22 cellular contexts compared by ENCODE assay signal in the genomic region with DNA sequence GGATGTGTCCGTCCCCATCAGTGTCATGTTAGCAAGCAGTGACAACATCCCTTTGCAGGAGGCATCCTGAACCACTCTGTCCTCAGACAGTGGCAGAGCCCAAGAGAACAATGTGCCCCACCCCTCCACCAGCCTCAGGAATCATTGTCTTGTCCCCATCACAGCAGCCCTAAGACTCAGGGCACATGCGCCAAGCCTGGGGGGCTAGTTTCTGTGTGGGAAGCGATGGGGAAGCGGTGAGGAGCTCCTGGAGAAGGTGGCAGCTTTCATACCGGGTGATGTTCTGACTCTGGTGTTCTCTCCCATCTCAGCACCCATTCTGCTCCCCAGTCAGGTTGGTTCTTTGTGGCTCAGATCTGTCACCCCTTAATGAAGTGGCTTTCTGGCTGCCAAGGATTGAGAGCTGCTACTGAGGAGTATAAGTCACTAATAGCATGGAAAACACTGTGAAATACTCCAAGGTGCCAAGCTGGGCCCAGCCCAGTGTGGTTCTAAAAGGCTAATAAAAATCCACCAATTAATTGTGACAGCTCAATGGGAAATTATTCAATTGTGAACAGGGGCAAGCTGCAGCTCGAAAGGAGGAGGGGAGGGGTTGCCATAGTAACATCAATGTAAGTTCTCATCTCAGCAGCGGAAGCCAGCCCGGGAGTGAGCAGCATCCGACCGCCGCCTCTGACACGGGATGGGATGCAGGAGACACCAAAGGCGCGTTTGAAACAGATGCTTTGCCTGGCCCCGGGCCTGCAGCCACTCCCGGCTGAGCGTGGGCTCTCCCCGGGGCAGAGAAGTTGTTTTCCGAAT. TPM values are rescaled to one million over a fixed set of nuclear protein-coding genes. Genes with fewer than 3 reads are reported as not detected.
DNase-seq lines count a peak whose midpoint lies in the region; ATAC-seq, FAIRE-seq and TF ChIP-seq lines count a peak whose summit lies in the region.
"Had no signal": no experiment of that assay in that cellular context is flagged by ENCODE, and none has a peak within 500 bp of the region (broad histone marks: within the 10 kb centered on the region; RNA-seq: fewer than 3 reads in every experiment).

No MANE protein-coding gene starts in this region.

- no peak overlapping the region for H3K4me3 Mint-ChIP-seq in stimulated activated effector memory CD8-positive, alpha-beta T cell treated with anti-CD3 and anti-CD28 coated beads, Interleukin-12 subunit alpha, Interleukin-12 subunit beta, amount 100 ng/mL, for 72 hours
- no peak overlapping the region for H3K4me3 Mint-ChIP-seq in WTC11
- H3K4me3 Mint-ChIP-seq: activated CD4-positive, alpha-beta T cell treated with anti-CD3 and anti-CD28 coated beads for 36 hours; activated naive CD8-positive, alpha-beta T cell; activated T-cell treated with anti-CD3 and anti-CD28 coated beads, Interleukin-2, amount 50 U/mL, for 72 hours; effector memory CD8-positive, alpha-beta T cell; mesothelial cell of epicardium; natural killer cell treated with Interleukin-12 subunit alpha and Interleukin-12 subunit beta and Interleukin-15 and Interleukin-18, amount 100 ng/mL, for 72 hours had no signal

- H3K27ac ChIP-seq in SK-N-SH (ENCODE audit: low read depth in 2 of 2, low read length in 1 of 2), result no peak overlapping the region; a peak in 1 of 4 replicates
- H3K27ac ChIP-seq in RWPE1, result peak overlapping the region; percentile 38
- H3K27ac ChIP-seq in kidney (ENCODE audit: low read depth in 2 of 2, low read length in 2 of 2), result no peak overlapping the region
- H3K27ac ChIP-seq: left lung had no signal

- H3K79me2 ChIP-seq in SK-N-SH (ENCODE audit: insufficient read depth), result no peaks in the 10 kb centered on the region

- H3K9me3 Mint-ChIP-seq in stimulated activated effector memory CD8-positive, alpha-beta T cell treated with anti-CD3 and anti-CD28 coated beads, Interleukin-12 subunit alpha, Interleukin-12 subunit beta, amount 100 ng/mL, for 72 hours, result no peaks in the 10 kb centered on the region
- no peaks in the 10 kb centered on the region for H3K9me3 Mint-ChIP-seq in WTC11
- H3K9me3 Mint-ChIP-seq: activated T-cell treated with anti-CD3 and anti-CD28 coated beads, Interleukin-2, amount 50 U/mL, for 72 hours; effector memory CD8-positive, alpha-beta T cell; mesothelial cell of epicardium; natural killer cell treated with Interleukin-12 subunit alpha and Interleukin-12 subunit beta and Interleukin-15 and Interleukin-18, amount 100 ng/mL, for 72 hours had no signal

- no peaks in the 10 kb centered on the region for H3K9me3 ChIP-seq in SK-N-SH
- no peaks in the 10 kb centered on the region for H3K9me3 ChIP-seq in kidney (ENCODE audit: control insufficient read depth in 1 of 2, low read length in 2 of 2)
- H3K9me3 ChIP-seq: esophagus squamous epithelium, left lung, MG63 had no signal

- H3K27me3 ChIP-seq in SK-N-SH (ENCODE audit: insufficient read depth), result no peaks in the 10 kb centered on the region
- H3K27me3 ChIP-seq: MG63 had no signal

- peak; percentile 17 for DNase-seq in SK-N-SH
- DNase-seq in RWPE1 (ENCODE audit: low spot score), result no peak
- peak; percentile 46 for DNase-seq in kidney
- DNase-seq in stimulated activated effector memory CD8-positive, alpha-beta T cell treated with anti-CD3 and anti-CD28 coated beads, Interleukin-12 subunit alpha, Interleukin-12 subunit beta, amount 100 ng/mL, for 72 hours (ENCODE audit: low spot score in 2 of 2), result no peak
- no peak for DNase-seq in RCC 7860 (ENCODE audit: low spot score)
- no peak for DNase-seq in stimulated activated CD4-positive, alpha-beta T cell treated with anti-CD3 and anti-CD28 coated beads, Interleukin-12 subunit alpha, Interleukin-12 subunit beta, amount 100 ng/mL, for 4 hours
- DNase-seq in WTC11 (ENCODE audit: low spot score), result no peak
- DNase-seq: activated CD4-positive, alpha-beta T cell treated with anti-CD3 and anti-CD28 coated beads for 36 hours; activated T-cell treated with anti-CD3 and anti-CD28 coated beads, Interleukin-2, amount 50 U/mL, for 72 hours; effector memory CD8-positive, alpha-beta T cell; esophagus squamous epithelium; MG63; NCI-H146; NCI-H510A had no signal

- H3K4me1 Mint-ChIP-seq in stimulated activated effector memory CD8-positive, alpha-beta T cell treated with anti-CD3 and anti-CD28 coated beads, Interleukin-12 subunit alpha, Interleukin-12 subunit beta, amount 100 ng/mL, for 72 hours, result no peaks in the 10 kb centered on the region
- H3K4me1 Mint-ChIP-seq in WTC11, result no peaks in the 10 kb centered on the region
- H3K4me1 Mint-ChIP-seq: activated CD4-positive, alpha-beta T cell treated with anti-CD3 and anti-CD28 coated beads for 36 hours had no signal

- no peak for TF ChIP-seq EP300 in SK-N-SH (IDR thresholded peaks at IDR 0.05; ENCODE audit: borderline replicate concordance in 1 of 2, low read depth in 1 of 2, low read length in 1 of 2)

- H3K4me1 ChIP-seq in SK-N-SH (ENCODE audit: control insufficient read depth in 1 of 2, insufficient read depth in 2 of 2, low read depth in 1 of 2, low read length in 1 of 2) (no peaks in the 10 kb centered on the region; a peak in 1 of 4 replicates), kidney (ENCODE audit: control insufficient read depth in 1 of 2, insufficient read depth in 1 of 2, low read depth in 1 of 2, low read length in 2 of 2) (no peaks in the 10 kb centered on the region)

- intact Hi-C loops in kidney (cut with DNase I), result no loop called here

- peaks cover 30 to 63% of the 10 kb centered on the region in 2 experiments for H3K36me3 ChIP-seq in SK-N-SH (replicated peaks in 1 of 2; ENCODE audit: control insufficient read depth in 1 of 2, insufficient read depth in 2 of 2, low read length in 1 of 2)
- H3K36me3 ChIP-seq in kidney (ENCODE audit: control insufficient read depth in 1 of 2, insufficient read depth in 2 of 2, low read length in 2 of 2), result peaks cover 8 to 16% of the 10 kb centered on the region in 2 donors

- H3K27me3 Mint-ChIP-seq in WTC11 (ENCODE audit: low read depth), result no peaks in the 10 kb centered on the region
- H3K27me3 Mint-ChIP-seq: activated CD4-positive, alpha-beta T cell treated with anti-CD3 and anti-CD28 coated beads for 36 hours; activated naive CD8-positive, alpha-beta T cell; effector memory CD8-positive, alpha-beta T cell; natural killer cell treated with Interleukin-12 subunit alpha and Interleukin-12 subunit beta and Interleukin-15 and Interleukin-18, amount 100 ng/mL, for 72 hours had no signal

- POLR2A ChIA-PET in SK-N-SH (lab: Yijun Ruan, JAX) (no interaction called here), RWPE1 (lab: Yijun Ruan, JAX; ENCODE audit: low non-redundant PET) (no interaction called here), WTC11 (lab: Charles Lee) (interaction anchor here (1.0 kb wide), 1 partner anchor 20 kb away, joined by 3 read pairs; no protein-coding TSS in a partner anchor)

- H3K27ac Mint-ChIP-seq in stimulated activated effector memory CD8-positive, alpha-beta T cell treated with anti-CD3 and anti-CD28 coated beads, Interleukin-12 subunit alpha, Interleukin-12 subunit beta, amount 100 ng/mL, for 72 hours, result peak overlapping the region; percentile 40
- no peak overlapping the region for H3K27ac Mint-ChIP-seq in WTC11
- H3K27ac Mint-ChIP-seq: activated CD4-positive, alpha-beta T cell treated with anti-CD3 and anti-CD28 coated beads for 36 hours; activated naive CD8-positive, alpha-beta T cell; activated T-cell treated with anti-CD3 and anti-CD28 coated beads, Interleukin-2, amount 50 U/mL, for 72 hours; effector memory CD8-positive, alpha-beta T cell; natural killer cell treated with Interleukin-12 subunit alpha and Interleukin-12 subunit beta and Interleukin-15 and Interleukin-18, amount 100 ng/mL, for 72 hours had no signal

- H3K4me3 ChIP-seq in SK-N-SH (ENCODE audit: low read depth in 2 of 2, low read length in 1 of 2) (no peak overlapping the region), kidney (ENCODE audit: low read length in 2 of 2) (no peak overlapping the region)
- H3K4me3 ChIP-seq: esophagus squamous epithelium, left lung, MG63 had no signal

- no peak overlapping the region for H3K4me2 ChIP-seq in SK-N-SH

- peaks cover 20% of the 10 kb centered on the region for H3K36me3 Mint-ChIP-seq in stimulated activated effector memory CD8-positive, alpha-beta T cell treated with anti-CD3 and anti-CD28 coated beads, Interleukin-12 subunit alpha, Interleukin-12 subunit beta, amount 100 ng/mL, for 72 hours
- H3K36me3 Mint-ChIP-seq in WTC11, result peaks cover 15% of the 10 kb centered on the region
- H3K36me3 Mint-ChIP-seq: activated naive CD8-positive, alpha-beta T cell; natural killer cell treated with Interleukin-12 subunit alpha and Interleukin-12 subunit beta and Interleukin-15 and Interleukin-18, amount 100 ng/mL, for 72 hours had no signal

- peaks cover 9% of the 10 kb centered on the region for H3F3A ChIP-seq in SK-N-SH (replicated peaks; ENCODE audit: insufficient read depth)

- no peak for ATAC-seq in SK-N-SH treated with all-trans-retinoic acid at 6 μM for 48 hours
- no peak for ATAC-seq in stimulated activated effector memory CD8-positive, alpha-beta T cell treated with anti-CD3 and anti-CD28 coated beads, Interleukin-12 subunit alpha, Interleukin-12 subunit beta, amount 100 ng/mL, for 72 hours
- ATAC-seq in WTC11, result no peak
- ATAC-seq: activated CD4-positive, alpha-beta T cell treated with anti-CD3 and anti-CD28 coated beads for 36 hours; activated T-cell treated with anti-CD3 and anti-CD28 coated beads, Interleukin-2, amount 50 U/mL, for 72 hours; effector memory CD8-positive, alpha-beta T cell; left lung; natural killer cell treated with Interleukin-12 subunit alpha and Interleukin-12 subunit beta and Interleukin-15 and Interleukin-18, amount 100 ng/mL, for 72 hours had no signal

- TF ChIP-seq RAD21 in SK-N-SH (IDR thresholded peaks at IDR 0.05; ENCODE audit: low read length), result no peak

- H3K9ac ChIP-seq in SK-N-SH (no peak overlapping the region), kidney (ENCODE audit: low read length in 2 of 2) (no peak overlapping the region)

- no peaks in the 10 kb centered on the region for H3K9me2 ChIP-seq in SK-N-SH

- TF ChIP-seq CTCF in SK-N-SH (IDR thresholded peaks at IDR 0.05) (no peak), RWPE1 (conservative IDR thresholded peaks at IDR 0.05; ENCODE audit: low read depth) (no peak), kidney (IDR thresholded peaks at IDR 0.05; ENCODE audit: borderline replicate concordance, extremely low read depth, insufficient read depth) (no peak), WTC11 (IDR thresholded peaks at IDR 0.05) (no peak)

- H2AFZ ChIP-seq in SK-N-SH (ENCODE audit: low read depth), result no peak overlapping the region

- FAIRE-seq in kidney (lab: Jason Lieb, UNC) (no peak), RCC 7860 (lab: Jason Lieb, UNC) (no peak)

- H4K20me1 ChIP-seq in SK-N-SH (ENCODE audit: insufficient read depth), result peaks cover 51% of the 10 kb centered on the region

- CTCF ChIA-PET in SK-N-SH (lab: Yijun Ruan, JAX), result interaction anchor here (0.8 to 4.1 kb wide), 4 partner anchors 17 to 154 kb away, joined by 3 to 19 read pairs (median 7); no protein-coding TSS in a partner anchor
- CTCF ChIA-PET in RWPE1 (lab: Yijun Ruan, JAX), result interaction anchor here (0.7 to 1.4 kb wide), 3 partner anchors 25 to 106 kb away, joined by 3 to 4 read pairs (median 3); no protein-coding TSS in a partner anchor
- CTCF ChIA-PET in WTC11 (lab: Charles Lee), result interaction anchor here (0.6 to 8.4 kb wide), 6 partner anchors 42 to 137 kb away, joined by 3 to 69 read pairs (median 3); no protein-coding TSS in a partner anchor

- 93% methylated on average over 18 of the region's 19 CpGs for WGBS in SK-N-SH (ENCODE audit: low lambda C conversion rate)

RNA-seq across cellular contexts. Expression of a gene that starts 4.7 kb away (rescaled TPM):
- polyA plus RNA-seq in SK-N-SH (2012; rRNA removed) (not detected in 2 replicates), kidney (ENCODE audit: insufficient read depth, low read depth, low replicate concordance) (not detected)
- polyA plus RNA-seq in SK-N-SH (2012; cell fraction: cytosol; rRNA removed), result not detected in 2 replicates
- polyA plus RNA-seq in SK-N-SH (2012; cell fraction: nucleus; rRNA removed), result not detected in 2 replicates
- total RNA-seq in kidney (not detected), WTC11 (2021) (not detected in 3 replicates)
- total RNA-seq: activated CD4-positive, alpha-beta T cell treated with anti-CD3 and anti-CD28 coated beads for 36 hours; activated T-cell treated with anti-CD3 and anti-CD28 coated beads, Interleukin-2, amount 50 U/mL, for 72 hours; glomerular endothelial cell; mesothelial cell of epicardium; natural killer cell treated with Interleukin-12 subunit alpha and Interleukin-12 subunit beta and Interleukin-15 and Interleukin-18, amount 100 ng/mL, for 72 hours; renal cortical epithelial cell had no signal

RNA-seq across cellular contexts. Expression of a gene that starts 47.1 kb away (rescaled TPM):
- polyA plus RNA-seq in SK-N-SH (2012; rRNA removed) (0.86 and 1.3 TPM in 2 replicates), kidney (ENCODE audit: insufficient read depth, low read depth, low replicate concordance) (not detected)
- polyA plus RNA-seq in SK-N-SH (2012; cell fraction: cytosol; rRNA removed), result 0.13 and 0.33 TPM in 2 replicates
- 1.2 and 1.3 TPM in 2 replicates for polyA plus RNA-seq in SK-N-SH (2012; cell fraction: nucleus; rRNA removed)
- total RNA-seq in kidney (0.25 TPM), WTC11 (2021) (6.6 to 9.1 TPM (median 8.8 TPM) in 3 replicates)
- total RNA-seq: activated CD4-positive, alpha-beta T cell treated with anti-CD3 and anti-CD28 coated beads for 36 hours; activated T-cell treated with anti-CD3 and anti-CD28 coated beads, Interleukin-2, amount 50 U/mL, for 72 hours; esophagus squamous epithelium; glomerular endothelial cell; natural killer cell treated with Interleukin-12 subunit alpha and Interleukin-12 subunit beta and Interleukin-15 and Interleukin-18, amount 100 ng/mL, for 72 hours had no signal
- polyA plus RNA-seq: CD14-positive monocyte had no signal

RNA-seq across cellular contexts. Expression of a gene that starts 56.8 kb away (rescaled TPM):
- 23.5 and 24.6 TPM in 2 replicates for polyA plus RNA-seq in SK-N-SH (2012; rRNA removed)
- 16.8 and 22.1 TPM in 2 replicates for polyA plus RNA-seq in SK-N-SH (2012; cell fraction: cytosol; rRNA removed)
- polyA plus RNA-seq in SK-N-SH (2012; cell fraction: nucleus; rRNA removed), result 46.2 and 46.5 TPM in 2 replicates
- total RNA-seq in kidney, result 63.6 TPM
- polyA plus RNA-seq in kidney (ENCODE audit: insufficient read depth, low read depth, low replicate concordance), result 15.0 TPM
- 87.5 to 104 TPM (median 89.1 TPM) in 3 replicates for total RNA-seq in WTC11 (2021)

Comparison
In these comparisons a context has a peak if more than half of its experiments do, and no peak if none do; other contexts are left out.
1. DNase-seq: peak in SK-N-SH (single experiment) and kidney (single experiment); none in RWPE1 (single experiment), stimulated activated effector memory CD8-positive, alpha-beta T cell treated with anti-CD3 and anti-CD28 coated beads, Interleukin-12 subunit alpha, Interleukin-12 subunit beta, amount 100 ng/mL, for 72 hours (0 of 2), RCC 7860 (single experiment), stimulated activated CD4-positive, alpha-beta T cell treated with anti-CD3 and anti-CD28 coated beads, Interleukin-12 subunit alpha, Interleukin-12 subunit beta, amount 100 ng/mL, for 4 hours (single experiment) and WTC11 (single experiment).